In the genomic region with DNA sequence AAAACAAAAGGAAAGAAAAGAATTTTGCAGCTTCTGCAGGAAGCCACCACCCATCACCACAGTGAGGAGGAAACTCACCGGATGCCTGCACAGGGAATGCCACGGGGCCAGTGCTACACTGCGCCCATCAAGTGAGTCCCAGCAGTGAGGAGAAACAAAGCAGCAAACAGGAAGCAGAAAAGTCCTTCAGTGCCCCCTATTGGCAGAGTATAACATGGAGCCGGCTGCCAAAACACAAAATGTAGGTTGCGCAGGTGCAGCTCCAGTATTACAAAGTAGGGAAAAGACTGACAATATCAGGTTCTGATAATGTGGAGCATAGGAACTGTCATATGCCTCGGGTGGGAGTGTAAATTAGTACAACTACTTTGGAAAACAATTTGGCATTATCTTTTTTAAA, we compare ENCODE assay signal across 8 cellular contexts. TPM values are rescaled to one million over a fixed set of nuclear protein-coding genes. Genes with fewer than 3 reads are reported as not detected.
A peak's percentile ranks its signal among the peaks of the same experiment; 100 is the strongest.
DNase-seq lines count a peak whose midpoint lies in the region; ATAC-seq and TF ChIP-seq lines count a peak whose summit lies in the region.

No MANE protein-coding gene starts in this region.

- H4K8ac ChIP-seq in mesendoderm (ENCODE audit: low read depth, low read length): no peak overlapping the region

- H3K79me2 ChIP-seq in mesendoderm (ENCODE audit: control insufficient read depth, insufficient read depth, low read length): no peaks in the 10 kb centered on the region

- DNase-seq in CD1c-positive myeloid dendritic cell (ENCODE audit: extremely low spot score) (peak; percentile 30), GM20000 (ENCODE audit: low spot score) (peak; percentile 27), NCI-H774 (lab: John Stamatoyannopoulos, UW) (peak; percentile 23), astrocyte of the spinal cord (ENCODE audit: low read depth, low spot score) (no peak), mesendoderm (peak; percentile 60), ureter (ENCODE audit: low spot score) (no peak)
- DNase-seq in activated T-helper 2 cell treated with anti-CD3 and anti-CD28 coated beads, Interferon-gamma antibody, Interleukin-2, Interleukin-4, amounts not matched to agents 10 μg/mL and 5 μg/mL and 100 μg/mL, durations not matched to agents 14 hours and 24 hours and 36 hours (ENCODE audit: low spot score): no peak

- intact Hi-C loops in activated T-helper 2 cell treated with anti-CD3 and anti-CD28 coated beads, Interferon-gamma antibody, Interleukin-2, Interleukin-4, amounts not matched to agents 10 μg/mL and 5 μg/mL and 100 μg/mL, durations not matched to agents 14 hours and 24 hours and 36 hours (cut with micrococcal nuclease): loop anchor here (10.0 kb wide), 1 partner anchor 433 kb away; no protein-coding TSS in a partner anchor

- no peak overlapping the region for H2AK5ac ChIP-seq in mesendoderm (ENCODE audit: low read length)

- no peaks in the 10 kb centered on the region for H3K36me3 Mint-ChIP-seq in activated T-helper 2 cell treated with anti-CD3 and anti-CD28 coated beads, Interferon-gamma antibody, Interleukin-2, Interleukin-4, amounts not matched to agents 10 μg/mL and 5 μg/mL and 100 μg/mL, durations not matched to agents 14 hours and 24 hours and 36 hours (ENCODE audit: low read depth)

- H3K23ac ChIP-seq in mesendoderm (ENCODE audit: low read length): no peak overlapping the region

- H3K4me3 Mint-ChIP-seq in activated T-helper 2 cell treated with anti-CD3 and anti-CD28 coated beads, Interferon-gamma antibody, Interleukin-2, Interleukin-4, amounts not matched to agents 10 μg/mL and 5 μg/mL and 100 μg/mL, durations not matched to agents 14 hours and 24 hours and 36 hours (ENCODE audit: low read depth): no peak overlapping the region

- in situ Hi-C loops in astrocyte of the spinal cord (cut with HindIII; ENCODE audit: low sequenced_read_pairs): no loop called here

- no CpG with 5 or more reads among the region's 6 CpGs for WGBS in mesendoderm (ENCODE audit: extremely low coverage, insufficient coverage, low lambda C conversion rate)

- no peaks in the 10 kb centered on the region for H3K9me3 Mint-ChIP-seq in activated T-helper 2 cell treated with anti-CD3 and anti-CD28 coated beads, Interferon-gamma antibody, Interleukin-2, Interleukin-4, amounts not matched to agents 10 μg/mL and 5 μg/mL and 100 μg/mL, durations not matched to agents 14 hours and 24 hours and 36 hours

- no peak overlapping the region for H3K4me2 ChIP-seq in mesendoderm (ENCODE audit: low read length)

- no peak overlapping the region for H3K27ac ChIP-seq in mesendoderm (ENCODE audit: low read depth, low read length)

- TF ChIP-seq CTCF in GM20000 (IDR thresholded peaks at IDR 0.05; ENCODE audit: extremely low read depth, missing control alignments) (no peak), astrocyte of the spinal cord (IDR thresholded peaks at IDR 0.05; ENCODE audit: low read depth, low read length) (peak; percentile 52)

- peaks cover 2% of the 10 kb centered on the region for H3K27me3 Mint-ChIP-seq in activated T-helper 2 cell treated with anti-CD3 and anti-CD28 coated beads, Interferon-gamma antibody, Interleukin-2, Interleukin-4, amounts not matched to agents 10 μg/mL and 5 μg/mL and 100 μg/mL, durations not matched to agents 14 hours and 24 hours and 36 hours (ENCODE audit: low read depth)

- no peaks in the 10 kb centered on the region for H3K36me3 ChIP-seq in mesendoderm (ENCODE audit: control insufficient read depth, insufficient read depth, low read length)

- no peak overlapping the region for H3K27ac Mint-ChIP-seq in activated T-helper 2 cell treated with anti-CD3 and anti-CD28 coated beads, Interferon-gamma antibody, Interleukin-2, Interleukin-4, amounts not matched to agents 10 μg/mL and 5 μg/mL and 100 μg/mL, durations not matched to agents 14 hours and 24 hours and 36 hours

- H3K4me3 ChIP-seq in astrocyte of the spinal cord (ENCODE audit: low read depth, low read length): no peak overlapping the region
- no peak overlapping the region for H3K4me3 ChIP-seq in mesendoderm (ENCODE audit: low read length)

- H3K79me1 ChIP-seq in mesendoderm (ENCODE audit: low read length): no peaks in the 10 kb centered on the region

- no peaks in the 10 kb centered on the region for H3K4me1 ChIP-seq in mesendoderm (ENCODE audit: control insufficient read depth, low read depth, low read length)

- H2BK120ac ChIP-seq in mesendoderm (ENCODE audit: low read depth, low read length): no peak overlapping the region

- H3K27me3 ChIP-seq in mesendoderm (ENCODE audit: insufficient read depth, low read length, poor library complexity): no peaks in the 10 kb centered on the region

- no peak overlapping the region for H2BK15ac ChIP-seq in mesendoderm (replicated peaks; ENCODE audit: low read depth)

- ATAC-seq in HG03469 (IDR thresholded peaks at IDR 0.05; ENCODE audit: unreplicated experiment): no peak

- no peak overlapping the region for H4K5ac ChIP-seq in mesendoderm (ENCODE audit: low read length)

- no peak overlapping the region for H3K18ac ChIP-seq in mesendoderm (ENCODE audit: low read length)

- H3K4ac ChIP-seq in mesendoderm (ENCODE audit: low read depth, low read length): no peak overlapping the region

- H3K9ac ChIP-seq in mesendoderm (ENCODE audit: low read length): no peak overlapping the region

- no peak overlapping the region for H2BK5ac ChIP-seq in mesendoderm (ENCODE audit: low read length)

- H3K56ac ChIP-seq in mesendoderm (ENCODE audit: low read length): no peak overlapping the region

- H3K4me1 Mint-ChIP-seq in activated T-helper 2 cell treated with anti-CD3 and anti-CD28 coated beads, Interferon-gamma antibody, Interleukin-2, Interleukin-4, amounts not matched to agents 10 μg/mL and 5 μg/mL and 100 μg/mL, durations not matched to agents 14 hours and 24 hours and 36 hours (ENCODE audit: low read depth): peaks cover 2% of the 10 kb centered on the region

RNA-seq across cellular contexts. Expression of a gene that starts 23.3 kb away (rescaled TPM):
- polyA plus RNA-seq in mesendoderm (2013, experiment 1 of 2): 9.7 TPM
- 9.5 TPM for polyA plus RNA-seq in mesendoderm (2013, experiment 2 of 2)
- total RNA-seq in activated T-helper 2 cell treated with anti-CD3 and anti-CD28 coated beads, Interferon-gamma antibody, Interleukin-2, Interleukin-4, amounts not matched to agents 10 μg/mL and 5 μg/mL and 100 μg/mL, durations not matched to agents 14 hours and 24 hours and 36 hours: 2.8 and 3.6 TPM in 2 replicates
- 1.2 TPM for total RNA-seq in ureter

RNA-seq across cellular contexts. Expression of a gene that starts 47.6 kb away (rescaled TPM):
- 4.6 TPM for polyA plus RNA-seq in mesendoderm (2013, experiment 1 of 2)
- polyA plus RNA-seq in mesendoderm (2013, experiment 2 of 2): 4.9 TPM
- 0.46 and 0.76 TPM in 2 replicates for total RNA-seq in activated T-helper 2 cell treated with anti-CD3 and anti-CD28 coated beads, Interferon-gamma antibody, Interleukin-2, Interleukin-4, amounts not matched to agents 10 μg/mL and 5 μg/mL and 100 μg/mL, durations not matched to agents 14 hours and 24 hours and 36 hours
- 42.3 TPM for total RNA-seq in ureter

Comparison
In these comparisons a context has a peak if more than half of its experiments do, and no peak if none do; other contexts are left out.
1. DNase-seq: peak in CD1c-positive myeloid dendritic cell (single experiment), GM20000 (single experiment), NCI-H774 (single experiment) and mesendoderm (single experiment); none in astrocyte of the spinal cord (single experiment), activated T-helper 2 cell treated with anti-CD3 and anti-CD28 coated beads, Interferon-gamma antibody, Interleukin-2, Interleukin-4, amounts not matched to agents 10 μg/mL and 5 μg/mL and 100 μg/mL, durations not matched to agents 14 hours and 24 hours and 36 hours (single experiment) and ureter (single experiment).
2. RNA of a gene that starts 47.6 kb away (total RNA-seq): 42.3 TPM in ureter (single experiment); 0.46 to 0.76 TPM in activated T-helper 2 cell treated with anti-CD3 and anti-CD28 coated beads, Interferon-gamma antibody, Interleukin-2, Interleukin-4, amounts not matched to agents 10 μg/mL and 5 μg/mL and 100 μg/mL, durations not matched to agents 14 hours and 24 hours and 36 hours; every median in the first group is over 10 times any median in the second.